7 cellular contexts compared by ENCODE assay signal in genomic region chr4:110508827-110509446, GRCh38. TPM values are rescaled to one million over a fixed set of nuclear protein-coding genes. Genes with fewer than 3 reads are reported as not detected.
DNase-seq lines count a peak whose midpoint lies in the region; ATAC-seq and TF ChIP-seq lines count a peak whose summit lies in the region.

No MANE protein-coding gene starts in this region.

- H3K4me1 Mint-ChIP-seq in osteocyte (ENCODE audit: unreplicated experiment), result no peaks in the 10 kb centered on the region
- no peaks in the 10 kb centered on the region for H3K4me1 Mint-ChIP-seq in CD4-positive, alpha-beta T cell (ENCODE audit: low read depth)

- in situ Hi-C loops in GM13977 (cut with MboI; ENCODE audit: low pct_unique_long_range_greater_than_20kb, low sequenced_read_pairs, unreplicated experiment), result loop anchor here (10.0 to 25.0 kb wide), 3 partner anchors 164 to 1072 kb away; partner anchors contain the start of gene SEC24B

- no peaks in the 10 kb centered on the region for H3K27me3 ChIP-seq in CD4-positive, alpha-beta T cell (ENCODE audit: control insufficient read depth, insufficient read depth, low read length)

- ATAC-seq in CD4-positive, alpha-beta T cell (ENCODE audit: poor library complexity), result no peak
- ATAC-seq in GM21447 (IDR thresholded peaks at IDR 0.05; ENCODE audit: unreplicated experiment), result no peak

- intact Hi-C loops in CD4-positive, alpha-beta T cell (cut with DNase I, micrococcal nuclease), result no loop called here

- no peak overlapping the region for H3K4me3 ChIP-seq in NB4 (ENCODE audit: low read depth, low read length)

- no peak for TF ChIP-seq POLR2A in NB4 (IDR thresholded peaks at IDR 0.05; ENCODE audit: extremely low read depth, insufficient read length)

- H3K9me3 Mint-ChIP-seq in osteocyte (ENCODE audit: unreplicated experiment), result no peaks in the 10 kb centered on the region
- H3K9me3 Mint-ChIP-seq in CD4-positive, alpha-beta T cell, result no peaks in the 10 kb centered on the region

- DNase-seq in GM13977 (ENCODE audit: low spot score) (no peak), NB4 (ENCODE audit: low read depth) (peak; percentile 26), dermis blood vessel endothelial cell (peak; percentile 51), osteocyte (ENCODE audit: extremely low spot score, unreplicated experiment) (no peak), NCI-H128 (lab: John Stamatoyannopoulos, UW; ENCODE audit: unreplicated experiment) (no peak)
- DNase-seq in CD4-positive, alpha-beta T cell, result no peak

- POLR2A ChIA-PET in CD4-positive, alpha-beta T cell (lab: Charles Lee), result no interaction called here

- H3K9me3 ChIP-seq in CD4-positive, alpha-beta T cell (ENCODE audit: control insufficient read depth, low read length), result no peaks in the 10 kb centered on the region

- no peak overlapping the region for H3K4me3 Mint-ChIP-seq in osteocyte (ENCODE audit: unreplicated experiment)
- no peak overlapping the region for H3K4me3 Mint-ChIP-seq in CD4-positive, alpha-beta T cell

- TF ChIP-seq CTCF in GM13977 (IDR thresholded peaks at IDR 0.05; ENCODE audit: extremely low read depth, insufficient read depth, missing control alignments), result peak; percentile 66
- no peak for TF ChIP-seq CTCF in NB4 (IDR thresholded peaks at IDR 0.05; ENCODE audit: low read depth, low read length)
- peak; percentile 64 for TF ChIP-seq CTCF in osteocyte (IDR thresholded peaks at IDR 0.05)
- no peak for TF ChIP-seq CTCF in CD4-positive, alpha-beta T cell (IDR thresholded peaks at IDR 0.05)

- H3K36me3 Mint-ChIP-seq in osteocyte (ENCODE audit: unreplicated experiment), result no peaks in the 10 kb centered on the region
- no peaks in the 10 kb centered on the region for H3K36me3 Mint-ChIP-seq in CD4-positive, alpha-beta T cell (ENCODE audit: low read depth)

- peaks cover 4% of the 10 kb centered on the region for H3K27me3 Mint-ChIP-seq in osteocyte (ENCODE audit: unreplicated experiment)
- no peaks in the 10 kb centered on the region for H3K27me3 Mint-ChIP-seq in CD4-positive, alpha-beta T cell

- no peak overlapping the region for H3K27ac Mint-ChIP-seq in osteocyte (ENCODE audit: unreplicated experiment)
- no peak overlapping the region for H3K27ac Mint-ChIP-seq in CD4-positive, alpha-beta T cell

- CTCF ChIA-PET in CD4-positive, alpha-beta T cell (lab: Charles Lee), result no interaction called here

- H3K27ac ChIP-seq in CD4-positive, alpha-beta T cell (ENCODE audit: low read depth, low read length), result no peak overlapping the region

RNA-seq across cellular contexts. Expression of gene ENPEP, which starts 33.0 kb away (rescaled TPM):
- total RNA-seq in dermis blood vessel endothelial cell (0.14 and 1.5 TPM in 2 replicates), osteocyte (0.47 and 0.94 TPM in 2 replicates)
- not detected for total RNA-seq in CD4-positive, alpha-beta T cell

Comparison
In these comparisons a context has a peak if more than half of its experiments do, and no peak if none do; other contexts are left out.
1. DNase-seq: peak in NB4 (single experiment) and dermis blood vessel endothelial cell (single experiment); none in GM13977 (single experiment), osteocyte (single experiment), CD4-positive, alpha-beta T cell (0 of 10) and NCI-H128 (single experiment).
2. CTCF ChIP-seq: peak in GM13977 (single experiment) and osteocyte (single experiment); none in NB4 (single experiment) and CD4-positive, alpha-beta T cell (single experiment).